17 cellular contexts compared by ENCODE assay signal in genomic region chr11:88193278-88193677, GRCh38.
DNase-seq lines count a peak whose midpoint lies in the region; ATAC-seq and TF ChIP-seq lines count a peak whose summit lies in the region.
"Had no signal": no experiment of that assay in that cellular context is flagged by ENCODE, and none has a peak within 500 bp of the region (broad histone marks: within the 10 kb centered on the region; RNA-seq: fewer than 3 reads in every experiment).

No MANE protein-coding gene starts in this region.

- ATAC-seq in GM18520 (IDR thresholded peaks at IDR 0.05; ENCODE audit: unreplicated experiment) (peak; percentile 38), HG03108 (IDR thresholded peaks at IDR 0.05; ENCODE audit: unreplicated experiment) (peak; percentile 42), HG03571 (IDR thresholded peaks at IDR 0.05; ENCODE audit: unreplicated experiment) (no peak), GM21381 (IDR thresholded peaks at IDR 0.05; ENCODE audit: unreplicated experiment) (no peak)

- no peak for TF ChIP-seq CTCF in GM06990 (IDR thresholded peaks at IDR 0.05; ENCODE audit: insufficient read depth, low read length, poor library complexity, severe bottlenecking)

- H3K4me3 ChIP-seq in GM06990 (replicated peaks; ENCODE audit: low read depth, low read length) = no peak overlapping the region
- H3K4me3 ChIP-seq: BLaER1, SK-N-MC had no signal

- DNase-seq in GM06990 (ENCODE audit: extremely low read depth, insufficient read length) = peak; percentile 24
- DNase-seq in kidney glomerular epithelial cell (lab: John Stamatoyannopoulos, UW) = peak; percentile 31
- DNase-seq in GDM1 (lab: John Stamatoyannopoulos, UW) = no peak
- DNase-seq: CD4-positive, alpha-beta memory T cell; DMS53; IMR-90; Karpas-422; NCI-H1436 treated with DMSO at 0.1 percent for 48 hours; NCI-H2029; NCI-H774; SHP77 had no signal

- H3K36me3 ChIP-seq in GM06990 (ENCODE audit: control insufficient read depth, insufficient read depth, low read length) = no peaks in the 10 kb centered on the region
- H3K36me3 ChIP-seq: BLaER1 had no signal

- no peaks in the 10 kb centered on the region for H3K27me3 ChIP-seq in GM06990 (replicated peaks; ENCODE audit: control insufficient read depth, insufficient read depth, low read length)
- H3K27me3 ChIP-seq: BLaER1 had no signal

Comparison
In these comparisons a context has a peak if more than half of its experiments do, and no peak if none do; other contexts are left out.
1. ATAC-seq: peak in GM18520 (single experiment) and HG03108 (single experiment); none in HG03571 (single experiment) and GM21381 (single experiment).